24 cellular contexts compared by ENCODE assay signal in the genomic region with DNA sequence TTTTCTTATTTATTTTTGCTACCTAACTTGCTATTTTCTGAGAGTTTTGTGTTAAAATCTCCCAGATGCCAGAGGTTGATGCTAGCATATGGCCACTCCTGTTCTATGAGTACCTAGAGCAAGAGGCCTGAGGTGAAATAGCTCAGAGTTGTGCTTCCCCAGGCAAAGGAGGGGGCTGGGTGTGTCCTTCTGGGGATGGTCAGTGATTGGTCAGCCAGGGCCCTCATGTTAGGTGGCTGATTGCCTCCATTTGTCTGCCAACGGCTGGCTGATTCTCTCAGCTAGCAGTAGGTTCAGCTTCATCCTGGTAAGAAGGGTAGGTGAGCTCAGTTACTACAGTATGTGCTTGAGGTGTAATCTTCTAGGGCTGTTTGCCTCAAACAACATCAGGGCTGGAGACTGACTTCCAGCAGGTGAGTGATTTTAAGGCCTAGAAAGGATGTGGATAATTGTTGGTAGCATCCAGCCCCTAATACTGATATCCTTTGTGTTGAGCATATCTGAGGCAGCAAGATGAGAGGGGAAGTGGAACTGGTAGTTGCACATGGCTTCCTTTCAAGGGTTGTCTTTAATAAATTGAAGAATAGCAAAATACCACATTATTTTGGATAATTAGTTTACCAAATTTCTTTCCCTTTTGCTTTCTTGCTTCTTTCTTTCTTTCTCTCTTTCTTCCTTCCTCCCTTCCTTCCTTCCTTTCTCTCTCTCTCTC.
A peak's percentile ranks its signal among the peaks of the same experiment; 100 is the strongest.
DNase-seq lines count a peak whose midpoint lies in the region; ATAC-seq and TF ChIP-seq lines count a peak whose summit lies in the region.
"Had no signal": no experiment of that assay in that cellular context is flagged by ENCODE, and none has a peak within 500 bp of the region (broad histone marks: within the 10 kb centered on the region; RNA-seq: fewer than 3 reads in every experiment).

No MANE protein-coding gene starts in this region.

- no peak for DNase-seq in activated CD8-positive, alpha-beta memory T cell treated with anti-CD3 and anti-CD28 coated beads, Interleukin-2, amount 10 ng/mL, durations not matched to agents 7 days and 5 days
- no peak for DNase-seq in activated CD8-positive, alpha-beta memory T cell treated with anti-CD3 and anti-CD28 coated beads, Interleukin-2, amount 50 U/mL, for 4 hours
- DNase-seq in OCI-LY7 (ENCODE audit: low spot score) (peak; percentile 7), mesendoderm (peak; percentile 22), GF-D8 (lab: John Stamatoyannopoulos, UW) (no peak), stomach (no peak), NCI-H1092 treated with DMSO at 0.1 percent for 48 hours (lab: John Stamatoyannopoulos, UW) (no peak)
- DNase-seq: 8988T; AML-193; C1 segment of cervical spinal cord; Calu3; CD8-positive, alpha-beta T cell; DMS153; HFFc6; MV-4-11; NCI-H187; NCI-H446; NCI-H526; PC-3; SHP77 treated with DMSO at 0.1 percent for 48 hours had no signal

- H3K36me3 ChIP-seq in OCI-LY7 (ENCODE audit: insufficient read depth, low read length): peaks cover 7% of the 10 kb centered on the region
- no peaks in the 10 kb centered on the region for H3K36me3 ChIP-seq in mesendoderm (ENCODE audit: control insufficient read depth, insufficient read depth, low read length)
- H3K36me3 ChIP-seq in stomach: peaks cover 0 to 22% (median 13%) of the 10 kb centered on the region in 4 donors

- H4K5ac ChIP-seq in mesendoderm (ENCODE audit: low read length): no peak overlapping the region

- H3K4me1 Mint-ChIP-seq in activated CD8-positive, alpha-beta memory T cell treated with anti-CD3 and anti-CD28 coated beads, Interleukin-2, amount 10 ng/mL, durations not matched to agents 7 days and 5 days: no peaks in the 10 kb centered on the region

- no peaks in the 10 kb centered on the region for H3K4me1 ChIP-seq in OCI-LY7 (ENCODE audit: insufficient read depth, low read length, poor library complexity, severe bottlenecking)
- no peaks in the 10 kb centered on the region for H3K4me1 ChIP-seq in mesendoderm (ENCODE audit: control insufficient read depth, low read depth, low read length)
- no peaks in the 10 kb centered on the region for H3K4me1 ChIP-seq in stomach

- H3K9me3 ChIP-seq in OCI-LY7 (ENCODE audit: low read length) (no peaks in the 10 kb centered on the region), stomach (no peaks in the 10 kb centered on the region)

- CTCF ChIA-PET in activated CD8-positive, alpha-beta memory T cell treated with anti-CD3 and anti-CD28 coated beads, Interleukin-2, amount 10 ng/mL, durations not matched to agents 7 days and 5 days (lab: Charles Lee): no interaction called here
- CTCF ChIA-PET in OCI-LY7 (lab: Charles Lee; ENCODE audit: unreplicated experiment): no interaction called here

- H3K9me3 Mint-ChIP-seq in activated CD8-positive, alpha-beta memory T cell treated with anti-CD3 and anti-CD28 coated beads, Interleukin-2, amount 10 ng/mL, durations not matched to agents 7 days and 5 days (ENCODE audit: low read depth): no peaks in the 10 kb centered on the region
- H3K9me3 Mint-ChIP-seq: CD8-positive, alpha-beta T cell; HFFc6 had no signal

- H3K4ac ChIP-seq in mesendoderm (ENCODE audit: low read depth, low read length): no peak overlapping the region

- WGBS in adipose tissue, 3 donors: 62 to 88% (median 85%) methylated on average over 1 of the region's 1 CpG
- no CpG with 5 or more reads among the region's 1 CpG for WGBS in mesendoderm (ENCODE audit: extremely low coverage, insufficient coverage, low lambda C conversion rate)
- 76 to 100% (median 84%) methylated on average over 1 of the region's 1 CpG for WGBS in stomach, 5 donors

- no peak for TF ChIP-seq EP300 in stomach (IDR thresholded peaks at IDR 0.05)

- no peak overlapping the region for H2BK15ac ChIP-seq in mesendoderm (replicated peaks; ENCODE audit: low read depth)

- no peak overlapping the region for H3K4me3 Mint-ChIP-seq in activated CD8-positive, alpha-beta memory T cell treated with anti-CD3 and anti-CD28 coated beads, Interleukin-2, amount 10 ng/mL, durations not matched to agents 7 days and 5 days
- H3K4me3 Mint-ChIP-seq: CD8-positive, alpha-beta T cell; HFFc6 had no signal

- peak overlapping the region; percentile 61 for H3K27ac Mint-ChIP-seq in activated CD8-positive, alpha-beta memory T cell treated with anti-CD3 and anti-CD28 coated beads, Interleukin-2, amount 10 ng/mL, durations not matched to agents 7 days and 5 days
- H3K27ac Mint-ChIP-seq: CD8-positive, alpha-beta T cell; HFFc6 had no signal

- H2AK5ac ChIP-seq in mesendoderm (ENCODE audit: low read length): no peak overlapping the region

- no peak overlapping the region for H3K27ac ChIP-seq in OCI-LY7 (ENCODE audit: low read depth, low read length, poor library complexity, severe bottlenecking)
- H3K27ac ChIP-seq in adipose tissue (ENCODE audit: low read depth, low read length): peak overlapping the region; percentile 55
- H3K27ac ChIP-seq in mesendoderm (ENCODE audit: low read depth, low read length): no peak overlapping the region
- H3K27ac ChIP-seq in stomach: no peak overlapping the region
- H3K27ac ChIP-seq: KMS-11, RWPE1, SK-N-MC had no signal

- H3K79me2 ChIP-seq in OCI-LY7 (ENCODE audit: insufficient read depth, low read depth, low read length) (no peaks in the 10 kb centered on the region), mesendoderm (ENCODE audit: control insufficient read depth, insufficient read depth, low read length) (no peaks in the 10 kb centered on the region)

- H3K27me3 ChIP-seq in mesendoderm (ENCODE audit: insufficient read depth, low read length, poor library complexity): no peaks in the 10 kb centered on the region
- H3K27me3 ChIP-seq in stomach: no peaks in the 10 kb centered on the region

- H3K4me2 ChIP-seq in OCI-LY7 (ENCODE audit: low read length) (no peak overlapping the region), mesendoderm (ENCODE audit: low read length) (no peak overlapping the region)
- H3K4me2 ChIP-seq: KMS-11 had no signal

- POLR2A ChIA-PET in OCI-LY7 (lab: Charles Lee): interaction anchor here (0.6 to 0.7 kb wide), 2 partner anchors 49 to 312 kb away, joined by 3 to 5 read pairs; no protein-coding TSS in a partner anchor

- no peaks in the 10 kb centered on the region for H4K20me1 ChIP-seq in OCI-LY7 (ENCODE audit: insufficient read depth, low read length)

- TF ChIP-seq CTCF in OCI-LY7 (conservative IDR thresholded peaks at IDR 0.05; ENCODE audit: low read length) (no peak), stomach (IDR thresholded peaks at IDR 0.05) (no peak)

- no peak overlapping the region for H3K23ac ChIP-seq in mesendoderm (ENCODE audit: low read length)

- ATAC-seq in activated CD8-positive, alpha-beta memory T cell treated with anti-CD3 and anti-CD28 coated beads, Interleukin-2, amount 10 ng/mL, durations not matched to agents 7 days and 5 days: no peak
- ATAC-seq: CD8-positive, alpha-beta T cell; PC-3 had no signal

- H3K27me3 Mint-ChIP-seq in activated CD8-positive, alpha-beta memory T cell treated with anti-CD3 and anti-CD28 coated beads, Interleukin-2, amount 10 ng/mL, durations not matched to agents 7 days and 5 days: no peaks in the 10 kb centered on the region

- H3K9me2 ChIP-seq in OCI-LY7 (ENCODE audit: insufficient read depth, low read length): no peaks in the 10 kb centered on the region

- no peak overlapping the region for H3K18ac ChIP-seq in mesendoderm (ENCODE audit: low read length)

- no peak overlapping the region for H2AFZ ChIP-seq in OCI-LY7 (ENCODE audit: low read length)

- H3K79me1 ChIP-seq in mesendoderm (ENCODE audit: low read length): no peaks in the 10 kb centered on the region

- BruUV-seq in OCI-LY7 (replicated peaks; lab: Mats Ljungman, UMichigan): no TSS peak

- H2BK120ac ChIP-seq in mesendoderm (ENCODE audit: low read depth, low read length): no peak overlapping the region

- H3K9ac ChIP-seq in mesendoderm (ENCODE audit: low read length): no peak overlapping the region
- H3K9ac ChIP-seq: KMS-11 had no signal

- TF ChIP-seq POLR2A in stomach (IDR thresholded peaks at IDR 0.05): no peak

- H2BK5ac ChIP-seq in mesendoderm (ENCODE audit: low read length): no peak overlapping the region

- no peak overlapping the region for H4K8ac ChIP-seq in mesendoderm (ENCODE audit: low read depth, low read length)

- no peak overlapping the region for H3K56ac ChIP-seq in mesendoderm (ENCODE audit: low read length)

- H3K36me3 Mint-ChIP-seq in activated CD8-positive, alpha-beta memory T cell treated with anti-CD3 and anti-CD28 coated beads, Interleukin-2, amount 10 ng/mL, durations not matched to agents 7 days and 5 days: peaks cover 42% of the 10 kb centered on the region

- intact Hi-C loops in OCI-LY7 (cut with micrococcal nuclease; ENCODE audit: unreplicated experiment) (loop anchor here (5.0 kb wide), 1 partner anchor 67 kb away; no protein-coding TSS in a partner anchor), stomach (cut with DNase I; ENCODE audit: low total_unique reads) (no loop called here)

- no peak overlapping the region for H3K4me3 ChIP-seq in OCI-LY7 (ENCODE audit: low read depth, low read length, poor library complexity, severe bottlenecking)
- H3K4me3 ChIP-seq in mesendoderm (ENCODE audit: low read length): no peak overlapping the region
- H3K4me3 ChIP-seq in stomach: no peak overlapping the region
- H3K4me3 ChIP-seq: SK-N-MC had no signal

Comparison
In these comparisons a context has a peak if more than half of its experiments do, and no peak if none do; other contexts are left out.
1. DNase-seq: peak in OCI-LY7 (single experiment) and mesendoderm (single experiment); none in activated CD8-positive, alpha-beta memory T cell treated with anti-CD3 and anti-CD28 coated beads, Interleukin-2, amount 10 ng/mL, durations not matched to agents 7 days and 5 days (single experiment), activated CD8-positive, alpha-beta memory T cell treated with anti-CD3 and anti-CD28 coated beads, Interleukin-2, amount 50 U/mL, for 4 hours (single experiment), GF-D8 (single experiment), stomach (single experiment) and NCI-H1092 treated with DMSO at 0.1 percent for 48 hours (single experiment).